ENCODE assay signal across 35 cellular contexts in genomic region chr6:44826277-44826676, GRCh38.
"Had no signal": no experiment of that assay in that cellular context is flagged by ENCODE, and none has a peak within 500 bp of the region (broad histone marks: within the 10 kb centered on the region; RNA-seq: fewer than 3 reads in every experiment).

No MANE protein-coding gene starts in this region.

- H3K4me3 Mint-ChIP-seq: activated B cell treated with CpG ODN at 0.5 μM for 24 hours; activated CD4-positive, alpha-beta memory T cell treated with anti-CD3 and anti-CD28 coated beads, Interleukin-2, amount 10 ng/mL, durations not matched to agents 7 days and 5 days; activated CD8-positive, alpha-beta memory T cell treated with anti-CD3 and anti-CD28 coated beads, Interleukin-2, amount 10 ng/mL, durations not matched to agents 7 days and 5 days; activated naive CD8-positive, alpha-beta T cell treated with anti-CD3 and anti-CD28 coated beads for 36 hours; activated T-cell treated with anti-CD3 and anti-CD28 coated beads, Interleukin-2, amount 50 U/mL, for 72 hours; activated T-helper 17 cell treated with anti-CD3 and anti-CD28 coated beads, Interleukin-2, amount 50 U/mL, for 72 hours; T-helper 1 cell treated with Interleukin-12 subunit alpha and Interleukin-12 subunit beta and Interleukin-4 antibody, amounts not matched to agents 30 μg/mL and 1 μg/mL, for 36 hours; T-helper 2 cell treated with Interferon-gamma antibody and Interleukin-4, amounts not matched to agents 5 μg/mL and 100 μg/mL, for 36 hours had no signal

- H3K36me3 ChIP-seq: ascending aorta, cardiac muscle cell, MG63, SJCRH30 had no signal

- H3K4me1 ChIP-seq: ascending aorta had no signal

- H3K27me3 ChIP-seq: ascending aorta, cardiac muscle cell, MG63, SJCRH30 had no signal

- H3K9me3 ChIP-seq: ascending aorta, MG63, SJCRH30, SK-N-SH had no signal

- ATAC-seq: activated CD8-positive, alpha-beta memory T cell treated with anti-CD3 and anti-CD28 coated beads, Interleukin-2, amount 10 ng/mL, durations not matched to agents 7 days and 5 days; activated T-cell treated with anti-CD3 and anti-CD28 coated beads, Interleukin-2, amount 50 U/mL, for 72 hours; activated T-helper 17 cell treated with anti-CD3 and anti-CD28 coated beads, Interleukin-2, amount 50 U/mL, for 72 hours had no signal

- H3K9ac ChIP-seq: SK-N-SH had no signal

- H3K27ac Mint-ChIP-seq: activated B cell treated with CpG ODN at 0.5 μM for 24 hours; activated CD4-positive, alpha-beta memory T cell treated with anti-CD3 and anti-CD28 coated beads, Interleukin-2, amount 10 ng/mL, durations not matched to agents 7 days and 5 days; activated CD8-positive, alpha-beta memory T cell treated with anti-CD3 and anti-CD28 coated beads, Interleukin-2, amount 10 ng/mL, durations not matched to agents 7 days and 5 days; activated naive CD8-positive, alpha-beta T cell treated with anti-CD3 and anti-CD28 coated beads for 36 hours; activated T-cell treated with anti-CD3 and anti-CD28 coated beads, Interleukin-2, amount 50 U/mL, for 72 hours; activated T-helper 17 cell treated with anti-CD3 and anti-CD28 coated beads, Interleukin-2, amount 50 U/mL, for 72 hours; T-helper 1 cell treated with Interleukin-12 subunit alpha and Interleukin-12 subunit beta and Interleukin-4 antibody, amounts not matched to agents 30 μg/mL and 1 μg/mL, for 36 hours; T-helper 2 cell treated with Interferon-gamma antibody and Interleukin-4, amounts not matched to agents 5 μg/mL and 100 μg/mL, for 36 hours had no signal

- H3K4me3 ChIP-seq: ascending aorta, cardiac muscle cell, MG63, PC-9, SJCRH30 had no signal

- H3K27me3 Mint-ChIP-seq: activated B cell treated with CpG ODN at 0.5 μM for 24 hours; activated CD4-positive, alpha-beta memory T cell treated with anti-CD3 and anti-CD28 coated beads, Interleukin-2, amount 10 ng/mL, durations not matched to agents 7 days and 5 days; activated CD8-positive, alpha-beta memory T cell treated with anti-CD3 and anti-CD28 coated beads, Interleukin-2, amount 10 ng/mL, durations not matched to agents 7 days and 5 days; activated naive CD8-positive, alpha-beta T cell treated with anti-CD3 and anti-CD28 coated beads for 36 hours; activated T-helper 17 cell treated with anti-CD3 and anti-CD28 coated beads, Interleukin-2, amount 50 U/mL, for 72 hours had no signal

- H3K4me2 ChIP-seq: PC-9, SK-N-SH had no signal

- H3K27ac ChIP-seq: ascending aorta, cardiac muscle cell, PC-9, SJCRH30 had no signal

- H3K9me2 ChIP-seq: SK-N-SH had no signal

- DNase-seq: activated B cell treated with CpG ODN at 0.5 μM for 24 hours; activated CD4-positive, alpha-beta memory T cell treated with anti-CD3 and anti-CD28 coated beads, Interleukin-2, amount 10 ng/mL, durations not matched to agents 7 days and 5 days; activated CD4-positive, alpha-beta T cell treated with anti-CD3 and anti-CD28 coated beads for 4 hours; activated CD4-positive, CD25-positive, alpha-beta regulatory T cell treated with anti-CD3 and anti-CD28 coated beads, Interleukin-2, amount 50 U/mL, for 72 hours; activated CD8-positive, alpha-beta memory T cell treated with anti-CD3 and anti-CD28 coated beads for 24 hours; activated CD8-positive, alpha-beta memory T cell treated with anti-CD3 and anti-CD28 coated beads, Interleukin-2, amount 10 ng/mL, durations not matched to agents 7 days and 5 days; activated CD8-positive, alpha-beta memory T cell treated with anti-CD3 and anti-CD28 coated beads, Interleukin-2, amount 50 U/mL, for 48 hours; activated effector memory CD4-positive, alpha-beta T cell treated with anti-CD3 and anti-CD28 coated beads, Interleukin-2, amount 50 U/mL, for 16 hours; activated naive CD4-positive, alpha-beta T cell; activated naive CD4-positive, alpha-beta T cell treated with anti-CD3 and anti-CD28 coated beads, Interleukin-2, amount 50 U/mL, for 16 hours; activated naive CD8-positive, alpha-beta T cell treated with anti-CD3 and anti-CD28 coated beads for 36 hours; activated T-cell treated with anti-CD3 and anti-CD28 coated beads, Interleukin-2, amount 50 U/mL, for 1 hour; activated T-cell treated with anti-CD3 and anti-CD28 coated beads, Interleukin-2, amount 50 U/mL, for 72 hours; amniotic stem cell; MG63; NCI-H1048; NCI-H1105 treated with DMSO at 0.1 percent for 48 hours; NCI-H1436; NCI-H1694; NCI-H1930; NCI-H2081 treated with DMSO at 0.1 percent for 48 hours; NCI-H345; NCI-H524 treated with DMSO at 0.1 percent for 48 hours; NCI-H748 treated with DMSO at 0.1 percent for 48 hours; NK-92 treated with Interleukin-12 subunit alpha and Interleukin-12 subunit beta, amount 100 ng/mL, for 24 hours; PC-9; Right ventricle myocardium superior; SJCRH30; SK-N-SH had no signal

- H3K9me3 Mint-ChIP-seq: activated B cell treated with CpG ODN at 0.5 μM for 24 hours; activated CD4-positive, alpha-beta memory T cell treated with anti-CD3 and anti-CD28 coated beads, Interleukin-2, amount 10 ng/mL, durations not matched to agents 7 days and 5 days; activated naive CD8-positive, alpha-beta T cell treated with anti-CD3 and anti-CD28 coated beads for 36 hours; activated T-cell treated with anti-CD3 and anti-CD28 coated beads, Interleukin-2, amount 50 U/mL, for 72 hours; activated T-helper 17 cell treated with anti-CD3 and anti-CD28 coated beads, Interleukin-2, amount 50 U/mL, for 72 hours; T-helper 1 cell treated with Interleukin-12 subunit alpha and Interleukin-12 subunit beta and Interleukin-4 antibody, amounts not matched to agents 30 μg/mL and 1 μg/mL, for 36 hours; T-helper 2 cell treated with Interferon-gamma antibody and Interleukin-4, amounts not matched to agents 5 μg/mL and 100 μg/mL, for 36 hours had no signal

- FAIRE-seq: TTC549 had no signal

- H2AFZ ChIP-seq: PC-9 had no signal
